24 cellular contexts compared by ENCODE assay signal in the genomic region with DNA sequence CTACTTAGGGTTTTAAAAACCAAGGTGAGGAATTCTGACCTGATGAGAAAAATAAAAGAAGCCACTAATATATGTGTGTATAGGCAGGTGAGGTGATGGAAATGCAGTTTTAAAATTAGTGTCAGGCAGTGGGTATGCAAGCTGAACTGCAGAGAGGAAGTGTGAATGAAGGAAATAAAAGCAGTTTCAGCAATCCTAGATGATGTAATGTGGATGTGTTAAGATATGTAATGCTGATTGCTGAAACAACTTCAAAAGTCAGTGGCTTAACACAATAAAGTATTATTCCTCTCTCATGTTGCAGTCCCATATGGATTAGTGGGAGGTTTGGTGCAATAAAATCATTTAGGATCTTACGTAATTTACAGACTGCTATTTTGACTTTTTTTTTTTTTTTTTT.
DNase-seq lines count a peak whose midpoint lies in the region; ATAC-seq, FAIRE-seq and TF ChIP-seq lines count a peak whose summit lies in the region.
"Had no signal": no experiment of that assay in that cellular context is flagged by ENCODE, and none has a peak within 500 bp of the region (broad histone marks: within the 10 kb centered on the region; RNA-seq: fewer than 3 reads in every experiment).

No MANE protein-coding gene starts in this region.

- H3K27me3 Mint-ChIP-seq in Caco-2 (ENCODE audit: insufficient read depth, unreplicated experiment) = no peaks in the 10 kb centered on the region
- H3K27me3 Mint-ChIP-seq: activated naive CD4-positive, alpha-beta T cell treated with anti-CD3 and anti-CD28 coated beads, Interleukin-2, amount 10 ng/mL, durations not matched to agents 7 days and 5 days; stimulated activated memory B cell treated with anti-CD40 and anti-IgM and Interleukin-4, amounts not matched to agents 10 μg/mL and 1 μg/mL and 100 μg/mL, for 72 hours had no signal

- H3K27me3 ChIP-seq in gastroesophageal sphincter (no peaks in the 10 kb centered on the region), Caco-2 (replicated peaks; ENCODE audit: control insufficient read depth, insufficient read depth, low read length) (no peaks in the 10 kb centered on the region; the same call in 1 of the 2 replicates)
- H3K27me3 ChIP-seq: heart right ventricle, sigmoid colon, upper lobe of right lung had no signal

- H3K4me1 Mint-ChIP-seq in Caco-2 (ENCODE audit: low read depth, unreplicated experiment) = no peaks in the 10 kb centered on the region
- H3K4me1 Mint-ChIP-seq: activated naive CD4-positive, alpha-beta T cell treated with anti-CD3 and anti-CD28 coated beads, Interleukin-2, amount 10 ng/mL, durations not matched to agents 7 days and 5 days had no signal

- FAIRE-seq in GM12892 (lab: Jason Lieb, UNC) = no peak
- FAIRE-seq: H1 had no signal

- WGBS in gastroesophageal sphincter (ENCODE audit: low coverage in 1 of 2), 2 donors = 57 to 83% methylated on average over 1 of the region's 1 CpG

- H3K4me1 ChIP-seq in mucosa of descending colon (ENCODE audit: low read depth) (peaks cover 6% of the 10 kb centered on the region), gastroesophageal sphincter (no peaks in the 10 kb centered on the region), Caco-2 (no peaks in the 10 kb centered on the region)
- H3K4me1 ChIP-seq: sigmoid colon, upper lobe of right lung had no signal

- no peak for TF ChIP-seq CTCF in mucosa of descending colon (IDR thresholded peaks at IDR 0.05)
- no peak for TF ChIP-seq CTCF in gastroesophageal sphincter (IDR thresholded peaks at IDR 0.05)
- TF ChIP-seq CTCF in Caco-2 (IDR thresholded peaks at IDR 0.05; ENCODE audit: insufficient read depth in 1 of 2, low read depth in 1 of 2, low read length in 1 of 2, severe bottlenecking in 1 of 2, unreplicated experiment in 1 of 2) = no peak

- no peak for TF ChIP-seq EP300 in gastroesophageal sphincter (IDR thresholded peaks at IDR 0.05)

- H3K9me3 ChIP-seq in mucosa of descending colon (peaks cover 5% of the 10 kb centered on the region), gastroesophageal sphincter (peaks cover 0 to 25% (median 0%) of the 10 kb centered on the region in 3 donors), Caco-2 (peaks cover 5% of the 10 kb centered on the region; the same call in 1 of the 2 replicates)
- H3K9me3 ChIP-seq: sigmoid colon, upper lobe of right lung had no signal

- peak; percentile 97 for DNase-seq in MV-4-11 (lab: John Stamatoyannopoulos, UW)
- DNase-seq in SKM-1 treated with dmso at 0.1 percent for 144 hours (lab: John Stamatoyannopoulos, UW; ENCODE audit: unreplicated experiment) = peak; percentile 77
- DNase-seq in mucosa of descending colon = no peak
- no peak for DNase-seq in GM12892 (ENCODE audit: insufficient read length)
- no peak for DNase-seq in Caco-2
- DNase-seq: activated CD4-positive, alpha-beta T cell treated with anti-CD3 and anti-CD28 coated beads, Interleukin-2, amount 50 U/mL, for 48 hours; activated CD8-positive, alpha-beta memory T cell treated with anti-CD3 and anti-CD28 coated beads, Interleukin-2, amount 50 U/mL, for 48 hours; activated naive CD4-positive, alpha-beta T cell treated with anti-CD3 and anti-CD28 coated beads, Interleukin-2, amount 10 ng/mL, durations not matched to agents 7 days and 5 days; amygdala; erythroblast; foreskin fibroblast; heart right ventricle; kidney glomerular epithelial cell; NCI-H1105; NCI-H748 treated with DMSO at 0.1 percent for 48 hours; posterior cingulate gyrus; sigmoid colon; stimulated activated CD4-positive, alpha-beta T cell treated with anti-CD3 and anti-CD28 coated beads, Interleukin-4, amount 100 ng/mL, for 4 hours; upper lobe of right lung had no signal

- H3K4me3 Mint-ChIP-seq in Caco-2 (ENCODE audit: unreplicated experiment) = no peak overlapping the region
- H3K4me3 Mint-ChIP-seq: activated naive CD4-positive, alpha-beta T cell treated with anti-CD3 and anti-CD28 coated beads, Interleukin-2, amount 10 ng/mL, durations not matched to agents 7 days and 5 days; stimulated activated memory B cell treated with anti-CD40 and anti-IgM and Interleukin-4, amounts not matched to agents 10 μg/mL and 1 μg/mL and 100 μg/mL, for 72 hours had no signal

- BruUV-seq in Caco-2 (replicated peaks; lab: Mats Ljungman, UMichigan) = no TSS peak

- no peak overlapping the region for H3K27ac Mint-ChIP-seq in Caco-2 (ENCODE audit: unreplicated experiment)
- H3K27ac Mint-ChIP-seq: activated naive CD4-positive, alpha-beta T cell treated with anti-CD3 and anti-CD28 coated beads, Interleukin-2, amount 10 ng/mL, durations not matched to agents 7 days and 5 days; stimulated activated memory B cell treated with anti-CD40 and anti-IgM and Interleukin-4, amounts not matched to agents 10 μg/mL and 1 μg/mL and 100 μg/mL, for 72 hours had no signal

- H3K9me3 Mint-ChIP-seq in Caco-2 (ENCODE audit: unreplicated experiment) = no peaks in the 10 kb centered on the region
- H3K9me3 Mint-ChIP-seq: activated naive CD4-positive, alpha-beta T cell treated with anti-CD3 and anti-CD28 coated beads, Interleukin-2, amount 10 ng/mL, durations not matched to agents 7 days and 5 days; stimulated activated memory B cell treated with anti-CD40 and anti-IgM and Interleukin-4, amounts not matched to agents 10 μg/mL and 1 μg/mL and 100 μg/mL, for 72 hours had no signal

- H3K36me3 ChIP-seq in mucosa of descending colon (ENCODE audit: low read depth) (no peaks in the 10 kb centered on the region), gastroesophageal sphincter (no peaks in the 10 kb centered on the region), Caco-2 (ENCODE audit: control insufficient read depth, insufficient read depth, low read length) (no peaks in the 10 kb centered on the region)
- H3K36me3 ChIP-seq: heart right ventricle, sigmoid colon, upper lobe of right lung had no signal

- TF ChIP-seq POLR2A in GM12892 (IDR thresholded peaks at IDR 0.05; ENCODE audit: low read depth, low read length) (no peak), gastroesophageal sphincter (IDR thresholded peaks at IDR 0.05) (no peak)

- no peaks in the 10 kb centered on the region for H3K36me3 Mint-ChIP-seq in Caco-2 (ENCODE audit: insufficient read depth, unreplicated experiment)
- H3K36me3 Mint-ChIP-seq: activated naive CD4-positive, alpha-beta T cell treated with anti-CD3 and anti-CD28 coated beads, Interleukin-2, amount 10 ng/mL, durations not matched to agents 7 days and 5 days; stimulated activated memory B cell treated with anti-CD40 and anti-IgM and Interleukin-4, amounts not matched to agents 10 μg/mL and 1 μg/mL and 100 μg/mL, for 72 hours had no signal

- POLR2A ChIA-PET in Caco-2 (lab: Charles Lee) = no interaction called here

- intact Hi-C loops in mucosa of descending colon (cut with DNase I, micrococcal nuclease) = no loop called here
- intact Hi-C loops in Caco-2 (cut with micrococcal nuclease; ENCODE audit: unreplicated experiment) = no loop called here

- CTCF ChIA-PET in Caco-2 (lab: Charles Lee) = no interaction called here

- ATAC-seq in GM21529 (IDR thresholded peaks at IDR 0.05; ENCODE audit: unreplicated experiment) (peak; percentile 59), mucosa of descending colon (peak; percentile 90), gastroesophageal sphincter (no peak)
- ATAC-seq: stimulated activated memory B cell treated with anti-CD40 and anti-IgM and Interleukin-4, amounts not matched to agents 10 μg/mL and 1 μg/mL and 100 μg/mL, for 72 hours had no signal

- H3K4me3 ChIP-seq in mucosa of descending colon = no peak overlapping the region
- no peak overlapping the region for H3K4me3 ChIP-seq in gastroesophageal sphincter
- no peak overlapping the region for H3K4me3 ChIP-seq in Caco-2 (ENCODE audit: low read depth, low read length)
- H3K4me3 ChIP-seq: heart right ventricle, sigmoid colon, upper lobe of right lung had no signal

- H3K27ac ChIP-seq in gastroesophageal sphincter = no peak overlapping the region
- H3K27ac ChIP-seq: C4-2B, heart right ventricle, sigmoid colon, upper lobe of right lung had no signal

Comparison
In these comparisons a context has a peak if more than half of its experiments do, and no peak if none do; other contexts are left out.
1. DNase-seq: peak in MV-4-11 (single experiment) and SKM-1 treated with dmso at 0.1 percent for 144 hours (single experiment); none in mucosa of descending colon (0 of 3), GM12892 (single experiment) and Caco-2 (0 of 2).